ENCODE assay signal across 1 cellular context in genomic region chr1:207872655-207873054, GRCh38.
TF ChIP-seq lines count a peak whose summit lies in the region.

No MANE protein-coding gene starts in this region.

TF ChIP-seq in K562, 482 proteins besides CTCF, POLR2A, EP300 and RAD21 (continued from another document):
- no peak for TF ChIP-seq ARNT (IDR thresholded peaks at IDR 0.05)
- TF ChIP-seq RFX1 (IDR thresholded peaks at IDR 0.05) = peak; percentile 41
- 0 out of 2 replicates have a peak, but pooled peaks have one; percentile 26 for TF ChIP-seq RNF219 (CRISPR knock-in tag; IDR thresholded peaks at IDR 0.05)
- TF ChIP-seq ZFX (CRISPR knock-in tag; IDR thresholded peaks at IDR 0.05) = no peak
- TF ChIP-seq ATF3 (IDR thresholded peaks at IDR 0.05) = no peak
- TF ChIP-seq ATF3 (CRISPR knock-in tag; conservative IDR thresholded peaks at IDR 0.05) = no peak
- no peak for TF ChIP-seq ETS1 (conservative IDR thresholded peaks at IDR 0.05; ENCODE audit: control insufficient read depth, low read depth, low read length)
- TF ChIP-seq ZFP30 (CRISPR knock-in tag; IDR thresholded peaks at IDR 0.05; ENCODE audit: borderline replicate concordance) = no peak
- TF ChIP-seq LCOR (CRISPR knock-in tag; IDR thresholded peaks at IDR 0.05) = 0 out of 2 replicates have a peak, but pooled peaks have one; percentile 13
- no peak for TF ChIP-seq TGIF2 (CRISPR knock-in tag; IDR thresholded peaks at IDR 0.05)
- TF ChIP-seq RBM25 (IDR thresholded peaks at IDR 0.05; ENCODE audit: low read depth, low read length, severe bottlenecking) = peak; percentile 42
